ENCODE assay signal across 9 cellular contexts in genomic region chr5:137619191-137619870, GRCh38.
DNase-seq lines count a peak whose midpoint lies in the region; ATAC-seq, FAIRE-seq and TF ChIP-seq lines count a peak whose summit lies in the region.
"Had no signal": no experiment of that assay in that cellular context is flagged by ENCODE, and none has a peak within 500 bp of the region (broad histone marks: within the 10 kb centered on the region; RNA-seq: fewer than 3 reads in every experiment).

No MANE protein-coding gene starts in this region.

- peak overlapping the region; percentile 17 for H3K4me3 Mint-ChIP-seq in astrocyte (ENCODE audit: unreplicated experiment)
- H3K4me3 Mint-ChIP-seq: stimulated activated naive B cell treated with anti-CD40 and anti-IgM and Interleukin-4, amounts not matched to agents 10 μg/mL and 1 μg/mL and 100 μg/mL, for 72 hours had no signal

- peak; percentile 18 for DNase-seq in AG04450 (ENCODE audit: low read depth, low spot score)
- DNase-seq in NCI-H128 (lab: John Stamatoyannopoulos, UW; ENCODE audit: unreplicated experiment) = peak; percentile 27
- peak; percentile 95 for DNase-seq in astrocyte (ENCODE audit: low read depth)
- DNase-seq in left kidney (ENCODE audit: low read depth, low spot score) = peak; percentile 46
- DNase-seq in HK-2 (ENCODE audit: unreplicated experiment) = no peak
- no peak for DNase-seq in stimulated activated CD4-positive, alpha-beta T cell treated with anti-CD3 and anti-CD28 coated beads, Interleukin-2, amount 100 ng/mL, for 24 hours
- DNase-seq: stimulated activated naive B cell treated with anti-CD40 and anti-IgM and Interleukin-4, amounts not matched to agents 10 μg/mL and 1 μg/mL and 100 μg/mL, for 72 hours had no signal

- H3K27me3 Mint-ChIP-seq in astrocyte (ENCODE audit: low read depth, unreplicated experiment) = no peaks in the 10 kb centered on the region
- H3K27me3 Mint-ChIP-seq: stimulated activated naive B cell treated with anti-CD40 and anti-IgM and Interleukin-4, amounts not matched to agents 10 μg/mL and 1 μg/mL and 100 μg/mL, for 72 hours had no signal

- peak overlapping the region; percentile 6 for H2AFZ ChIP-seq in astrocyte (ENCODE audit: low read depth, low read length)

- H3K27me3 ChIP-seq in AG04450 (ENCODE audit: control insufficient read depth, insufficient read depth, low read length) (no peaks in the 10 kb centered on the region), astrocyte (ENCODE audit: insufficient read depth, low read length) (no peaks in the 10 kb centered on the region)

- no peaks in the 10 kb centered on the region for H4K20me1 ChIP-seq in astrocyte (ENCODE audit: insufficient read depth, low read length)

- POLR2A ChIA-PET in AG04450 (lab: Yijun Ruan, JAX) = no interaction called here

- H3K9ac ChIP-seq in astrocyte (ENCODE audit: low read length) = peak overlapping the region; percentile 47

- H3K4me1 ChIP-seq in astrocyte (ENCODE audit: insufficient read depth, low read length) = peaks cover 37% of the 10 kb centered on the region

- no peaks in the 10 kb centered on the region for H3K9me3 ChIP-seq in AG04450 (ENCODE audit: control insufficient read depth, insufficient read depth, low read length)
- no peaks in the 10 kb centered on the region for H3K9me3 ChIP-seq in astrocyte (ENCODE audit: insufficient read depth, low read depth, low read length)

- H3K4me1 Mint-ChIP-seq in astrocyte (ENCODE audit: low read depth, unreplicated experiment) = peaks cover 36% of the 10 kb centered on the region

- H3K27ac ChIP-seq in AG04450 (ENCODE audit: low read depth, low read length) (no peak overlapping the region), astrocyte (ENCODE audit: low read depth, low read length) (peak overlapping the region; percentile 82)

- H3K9me3 Mint-ChIP-seq in astrocyte (ENCODE audit: unreplicated experiment) = no peaks in the 10 kb centered on the region
- H3K9me3 Mint-ChIP-seq: stimulated activated naive B cell treated with anti-CD40 and anti-IgM and Interleukin-4, amounts not matched to agents 10 μg/mL and 1 μg/mL and 100 μg/mL, for 72 hours had no signal

- CTCF ChIA-PET in AG04450 (lab: Charles Lee) = interaction anchor here (0.6 to 3.0 kb wide), 9 partner anchors 10 to 299 kb away, joined by 3 to 27 read pairs (median 4); no protein-coding TSS in a partner anchor

- H3K27ac Mint-ChIP-seq in astrocyte (ENCODE audit: unreplicated experiment) = no peak overlapping the region
- H3K27ac Mint-ChIP-seq: stimulated activated naive B cell treated with anti-CD40 and anti-IgM and Interleukin-4, amounts not matched to agents 10 μg/mL and 1 μg/mL and 100 μg/mL, for 72 hours had no signal

- TF ChIP-seq CTCF in AG04450 (IDR thresholded peaks at IDR 0.05; ENCODE audit: low read depth, low read length) (no peak), astrocyte (IDR thresholded peaks at IDR 0.05; ENCODE audit: insufficient read depth, low read depth, low read length) (no peak)

- H3K36me3 ChIP-seq in astrocyte (ENCODE audit: insufficient read depth, low read length) = no peaks in the 10 kb centered on the region

- H3K4me2 ChIP-seq in astrocyte (ENCODE audit: low read length) = peak overlapping the region; percentile 70

- peaks cover 4% of the 10 kb centered on the region for H3K36me3 Mint-ChIP-seq in astrocyte (ENCODE audit: low read depth, unreplicated experiment)

- peak; percentile 71 for FAIRE-seq in astrocyte (lab: Jason Lieb, UNC)

- H3K4me3 ChIP-seq in AG04450 (ENCODE audit: low read depth, low read length) (no peak overlapping the region), astrocyte (ENCODE audit: insufficient read depth, low read depth, low read length) (peak overlapping the region; percentile 3)

- H3K79me2 ChIP-seq in astrocyte (ENCODE audit: insufficient read depth, low read length) = no peaks in the 10 kb centered on the region

- ATAC-seq in HG03045 (IDR thresholded peaks at IDR 0.05; ENCODE audit: unreplicated experiment) (no peak), GM18868 (IDR thresholded peaks at IDR 0.05; ENCODE audit: unreplicated experiment) (no peak)
- ATAC-seq: stimulated activated naive B cell treated with anti-CD40 and anti-IgM and Interleukin-4, amounts not matched to agents 10 μg/mL and 1 μg/mL and 100 μg/mL, for 72 hours had no signal

Comparison
In these comparisons a context has a peak if more than half of its experiments do, and no peak if none do; other contexts are left out.
1. DNase-seq: peak in AG04450 (single experiment), NCI-H128 (single experiment), astrocyte (single experiment) and left kidney (single experiment); none in HK-2 (single experiment) and stimulated activated CD4-positive, alpha-beta T cell treated with anti-CD3 and anti-CD28 coated beads, Interleukin-2, amount 100 ng/mL, for 24 hours (0 of 2).